ENCODE assay signal across 14 cellular contexts in genomic region chr18:48790226-48790863, GRCh38.
A peak's percentile ranks its signal among the peaks of the same experiment; 100 is the strongest.
DNase-seq lines count a peak whose midpoint lies in the region; ATAC-seq and TF ChIP-seq lines count a peak whose summit lies in the region.
"Had no signal": no experiment of that assay in that cellular context is flagged by ENCODE, and none has a peak within 500 bp of the region (broad histone marks: within the 10 kb centered on the region; RNA-seq: fewer than 3 reads in every experiment).

No MANE protein-coding gene starts in this region.

- no peak overlapping the region for H3K4me3 Mint-ChIP-seq in activated CD4-positive, alpha-beta T cell treated with anti-CD3 and anti-CD28 coated beads for 36 hours
- H3K4me3 Mint-ChIP-seq: neural progenitor cell had no signal

- WGBS in right lobe of liver (ENCODE audit: insufficient coverage, low coverage, low lambda C conversion rate, missing lambda C conversion rate): 55% methylated on average over 3 of the region's 22 CpGs
- WGBS in suprapubic skin: 65% methylated on average over 20 of the region's 22 CpGs

- no peak overlapping the region for H3K27ac Mint-ChIP-seq in activated CD4-positive, alpha-beta T cell treated with anti-CD3 and anti-CD28 coated beads for 36 hours
- H3K27ac Mint-ChIP-seq: neural progenitor cell had no signal

- H3K27me3 ChIP-seq in right lobe of liver (no peaks in the 10 kb centered on the region), suprapubic skin (no peaks in the 10 kb centered on the region), H7 (ENCODE audit: control insufficient read depth, insufficient read depth, low read length) (no peaks in the 10 kb centered on the region)
- H3K27me3 ChIP-seq: neural progenitor cell had no signal

- H3K27me3 Mint-ChIP-seq in activated CD4-positive, alpha-beta T cell treated with anti-CD3 and anti-CD28 coated beads for 36 hours: no peaks in the 10 kb centered on the region

- H3K9me3 Mint-ChIP-seq in activated CD4-positive, alpha-beta T cell treated with anti-CD3 and anti-CD28 coated beads for 36 hours (ENCODE audit: low read depth): no peaks in the 10 kb centered on the region
- H3K9me3 Mint-ChIP-seq: neural progenitor cell had no signal

- H3K4me3 ChIP-seq in choroid plexus epithelial cell (ENCODE audit: low read depth, low read length): no peak overlapping the region
- H3K4me3 ChIP-seq in right lobe of liver: no peak overlapping the region
- H3K4me3 ChIP-seq in suprapubic skin: no peak overlapping the region
- H3K4me3 ChIP-seq in H7 (ENCODE audit: insufficient read depth, low read depth, low read length): no peak overlapping the region
- H3K4me3 ChIP-seq: neural progenitor cell had no signal

- TF ChIP-seq CTCF in choroid plexus epithelial cell (conservative IDR thresholded peaks at IDR 0.05; ENCODE audit: low read depth, low read length) (no peak), right lobe of liver (IDR thresholded peaks at IDR 0.05) (no peak), suprapubic skin (IDR thresholded peaks at IDR 0.05) (no peak)

- H3K9me3 ChIP-seq in right lobe of liver: no peaks in the 10 kb centered on the region
- H3K9me3 ChIP-seq in suprapubic skin: no peaks in the 10 kb centered on the region

- H3K36me3 ChIP-seq in right lobe of liver (no peaks in the 10 kb centered on the region), suprapubic skin (no peaks in the 10 kb centered on the region), H7 (replicated peaks; ENCODE audit: control insufficient read depth, insufficient read depth, low read length) (no peaks in the 10 kb centered on the region)
- H3K36me3 ChIP-seq: neural progenitor cell had no signal

- no peak for TF ChIP-seq POLR2A in right lobe of liver (IDR thresholded peaks at IDR 0.05)
- no peak for TF ChIP-seq POLR2A in suprapubic skin (IDR thresholded peaks at IDR 0.05)

- CTCF ChIA-PET in activated CD4-positive, alpha-beta T cell treated with anti-CD3 and anti-CD28 coated beads for 36 hours (lab: Charles Lee): interaction anchor here (0.8 to 1.4 kb wide), 2 partner anchors 13 to 109 kb away, joined by 3 to 4 read pairs; no protein-coding TSS in a partner anchor

- no peak for ATAC-seq in activated CD4-positive, alpha-beta T cell treated with anti-CD3 and anti-CD28 coated beads for 36 hours
- ATAC-seq in right lobe of liver: peak; percentile 74 to 84 (median 79)
- no peak for ATAC-seq in GM21526 (IDR thresholded peaks at IDR 0.05; ENCODE audit: low FRiP score, unreplicated experiment)
- ATAC-seq: activated naive CD4-positive, alpha-beta T cell treated with anti-CD3 and anti-CD28 coated beads, Interleukin-2, amount 50 U/mL, for 72 hours had no signal

- H3K4me1 ChIP-seq in right lobe of liver (peaks cover 0 to 7% (median 0%) of the 10 kb centered on the region in 4 donors), suprapubic skin (peaks cover 12% of the 10 kb centered on the region)

- no peaks in the 10 kb centered on the region for H3K36me3 Mint-ChIP-seq in activated CD4-positive, alpha-beta T cell treated with anti-CD3 and anti-CD28 coated beads for 36 hours (ENCODE audit: low read depth)
- H3K36me3 Mint-ChIP-seq: activated naive CD4-positive, alpha-beta T cell treated with anti-CD3 and anti-CD28 coated beads, Interleukin-2, amount 50 U/mL, for 72 hours had no signal

- H3K4me1 Mint-ChIP-seq in activated CD4-positive, alpha-beta T cell treated with anti-CD3 and anti-CD28 coated beads for 36 hours: peaks cover 4% of the 10 kb centered on the region

- peak; percentile 2 for DNase-seq in activated CD4-positive, alpha-beta T cell treated with anti-CD3 and anti-CD28 coated beads for 36 hours
- DNase-seq in activated CD4-positive, alpha-beta T cell treated with anti-CD3 and anti-CD28 coated beads, Interleukin-2, amount 50 U/mL, for 1 hour: no peak
- peak; percentile 81 for DNase-seq in choroid plexus epithelial cell (ENCODE audit: low read depth)
- DNase-seq in right lobe of liver: peak; percentile 86 to 93 (median 88)
- peak; percentile 76 to 79 for DNase-seq in suprapubic skin (ENCODE audit: low spot score in 2 of 2)
- no peak for DNase-seq in H7
- DNase-seq in AML-193 (lab: John Stamatoyannopoulos, UW): no peak
- DNase-seq: 8988T, NCI-H2171 treated with DMSO at 0.1 percent for 48 hours, SHP77 treated with DMSO at 0.1 percent for 48 hours had no signal

- TF ChIP-seq EP300 in suprapubic skin (IDR thresholded peaks at IDR 0.05): no peak

- peak overlapping the region; percentile 8 to 83 (median 47) for H3K27ac ChIP-seq in right lobe of liver
- H3K27ac ChIP-seq in suprapubic skin: peak overlapping the region; percentile 37
- H3K27ac ChIP-seq: epithelial cell of prostate, neural progenitor cell had no signal

- intact Hi-C loops in activated CD4-positive, alpha-beta T cell treated with anti-CD3 and anti-CD28 coated beads for 36 hours (cut with DNase I, micrococcal nuclease): no loop called here
- intact Hi-C loops in right lobe of liver (cut with DNase I): loop anchor here in 1 of 2 donors (10.0 kb wide), 1 partner anchor 174 kb away; no protein-coding TSS in a partner anchor

- POLR2A ChIA-PET in activated CD4-positive, alpha-beta T cell treated with anti-CD3 and anti-CD28 coated beads for 36 hours (lab: Charles Lee): no interaction called here

Comparison
In these comparisons a context has a peak if more than half of its experiments do, and no peak if none do; other contexts are left out.
1. DNase-seq: peak in activated CD4-positive, alpha-beta T cell treated with anti-CD3 and anti-CD28 coated beads for 36 hours (single experiment), choroid plexus epithelial cell (single experiment), right lobe of liver (3 of 3) and suprapubic skin (2 of 2); none in activated CD4-positive, alpha-beta T cell treated with anti-CD3 and anti-CD28 coated beads, Interleukin-2, amount 50 U/mL, for 1 hour (single experiment), H7 (single experiment) and AML-193 (0 of 2).
2. ATAC-seq: peak in right lobe of liver (4 of 4); none in activated CD4-positive, alpha-beta T cell treated with anti-CD3 and anti-CD28 coated beads for 36 hours (single experiment) and GM21526 (single experiment).